In the genomic region with DNA sequence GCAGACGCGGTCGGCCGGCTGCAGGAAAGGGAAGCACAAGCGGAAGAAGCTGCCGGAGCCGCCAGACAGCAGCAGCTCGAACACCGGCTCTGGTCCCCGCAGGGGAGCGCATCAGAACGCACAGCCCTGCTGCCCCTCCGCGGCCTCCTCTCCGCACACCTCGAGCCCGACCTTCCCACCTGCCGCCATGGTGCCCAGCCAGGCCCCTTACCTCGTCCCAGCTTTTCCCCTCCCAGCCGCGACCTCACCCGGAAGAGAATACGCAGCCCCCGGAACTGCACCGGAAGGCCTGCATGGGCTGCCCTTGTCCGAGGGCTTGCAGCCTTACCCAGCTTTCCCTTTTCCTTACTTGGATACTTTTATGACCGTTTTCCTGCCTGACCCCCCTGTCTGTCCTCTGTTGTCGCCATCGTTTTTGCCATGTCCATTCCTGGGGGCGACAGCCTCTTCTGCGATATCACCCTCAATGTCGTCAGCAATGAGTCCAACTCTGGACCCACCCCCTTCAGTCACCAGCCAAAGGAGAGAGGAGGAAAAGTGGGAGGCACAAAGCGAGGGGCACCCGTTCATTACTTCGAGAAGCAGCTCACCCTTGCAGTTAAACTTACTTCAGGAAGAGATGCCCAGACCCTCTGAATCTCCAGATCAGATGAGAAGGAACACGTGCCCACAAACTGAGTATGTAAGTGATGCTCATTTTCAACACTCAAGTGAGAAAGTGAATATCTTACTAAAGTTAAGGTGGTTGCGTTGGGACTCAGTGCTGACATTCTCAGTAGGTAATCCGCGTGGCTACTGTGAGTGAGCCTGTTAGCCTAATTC, we compare ENCODE assay signal across 1 cellular context.
A peak's percentile ranks its signal among the peaks of the same experiment; 100 is the strongest.
TF ChIP-seq lines count a peak whose summit lies in the region.

No MANE protein-coding gene starts in this region.

TF ChIP-seq in K562, 482 proteins besides CTCF, POLR2A, EP300 and RAD21 (continued from another document and continues in another):
- TF ChIP-seq, protein P1, sequence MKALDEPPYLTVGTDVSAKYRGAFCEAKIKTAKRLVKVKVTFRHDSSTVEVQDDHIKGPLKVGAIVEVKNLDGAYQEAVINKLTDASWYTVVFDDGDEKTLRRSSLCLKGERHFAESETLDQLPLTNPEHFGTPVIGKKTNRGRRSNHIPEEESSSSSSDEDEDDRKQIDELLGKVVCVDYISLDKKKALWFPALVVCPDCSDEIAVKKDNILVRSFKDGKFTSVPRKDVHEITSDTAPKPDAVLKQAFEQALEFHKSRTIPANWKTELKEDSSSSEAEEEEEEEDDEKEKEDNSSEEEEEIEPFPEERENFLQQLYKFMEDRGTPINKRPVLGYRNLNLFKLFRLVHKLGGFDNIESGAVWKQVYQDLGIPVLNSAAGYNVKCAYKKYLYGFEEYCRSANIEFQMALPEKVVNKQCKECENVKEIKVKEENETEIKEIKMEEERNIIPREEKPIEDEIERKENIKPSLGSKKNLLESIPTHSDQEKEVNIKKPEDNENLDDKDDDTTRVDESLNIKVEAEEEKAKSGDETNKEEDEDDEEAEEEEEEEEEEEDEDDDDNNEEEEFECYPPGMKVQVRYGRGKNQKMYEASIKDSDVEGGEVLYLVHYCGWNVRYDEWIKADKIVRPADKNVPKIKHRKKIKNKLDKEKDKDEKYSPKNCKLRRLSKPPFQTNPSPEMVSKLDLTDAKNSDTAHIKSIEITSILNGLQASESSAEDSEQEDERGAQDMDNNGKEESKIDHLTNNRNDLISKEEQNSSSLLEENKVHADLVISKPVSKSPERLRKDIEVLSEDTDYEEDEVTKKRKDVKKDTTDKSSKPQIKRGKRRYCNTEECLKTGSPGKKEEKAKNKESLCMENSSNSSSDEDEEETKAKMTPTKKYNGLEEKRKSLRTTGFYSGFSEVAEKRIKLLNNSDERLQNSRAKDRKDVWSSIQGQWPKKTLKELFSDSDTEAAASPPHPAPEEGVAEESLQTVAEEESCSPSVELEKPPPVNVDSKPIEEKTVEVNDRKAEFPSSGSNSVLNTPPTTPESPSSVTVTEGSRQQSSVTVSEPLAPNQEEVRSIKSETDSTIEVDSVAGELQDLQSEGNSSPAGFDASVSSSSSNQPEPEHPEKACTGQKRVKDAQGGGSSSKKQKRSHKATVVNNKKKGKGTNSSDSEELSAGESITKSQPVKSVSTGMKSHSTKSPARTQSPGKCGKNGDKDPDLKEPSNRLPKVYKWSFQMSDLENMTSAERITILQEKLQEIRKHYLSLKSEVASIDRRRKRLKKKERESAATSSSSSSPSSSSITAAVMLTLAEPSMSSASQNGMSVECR (CRISPR knock-in tag; IDR thresholded peaks at IDR 0.05), result no peak
- no peak for TF ChIP-seq FOXP1 (CRISPR knock-in tag; IDR thresholded peaks at IDR 0.05)
- peak; percentile 30 for TF ChIP-seq SAP30 (IDR thresholded peaks at IDR 0.05; ENCODE audit: borderline replicate concordance, insufficient read depth, low read depth, low read length, poor library complexity, severe bottlenecking)
- TF ChIP-seq ZC3H8 (IDR thresholded peaks at IDR 0.05), result 0 out of 2 replicates have a peak, but pooled peaks have one; percentile 45
- TF ChIP-seq ZNF551 (CRISPR knock-in tag; IDR thresholded peaks at IDR 0.05), result no peak
- peak; percentile 100 for TF ChIP-seq ZFX (CRISPR knock-in tag; IDR thresholded peaks at IDR 0.05)
- TF ChIP-seq COPS2 (conservative IDR thresholded peaks at IDR 0.05), result no peak
- TF ChIP-seq CGGBP1 (CRISPR knock-in tag; IDR thresholded peaks at IDR 0.05), result no peak
- peak; percentile 63 for TF ChIP-seq TAF7 (tag; IDR thresholded peaks at IDR 0.05)
- peak; percentile 40 for TF ChIP-seq NFIC (IDR thresholded peaks at IDR 0.05)
- TF ChIP-seq NFE2L1 (tag; IDR thresholded peaks at IDR 0.05; ENCODE audit: borderline replicate concordance, low read depth), result no peak
- TF ChIP-seq, protein P2, sequence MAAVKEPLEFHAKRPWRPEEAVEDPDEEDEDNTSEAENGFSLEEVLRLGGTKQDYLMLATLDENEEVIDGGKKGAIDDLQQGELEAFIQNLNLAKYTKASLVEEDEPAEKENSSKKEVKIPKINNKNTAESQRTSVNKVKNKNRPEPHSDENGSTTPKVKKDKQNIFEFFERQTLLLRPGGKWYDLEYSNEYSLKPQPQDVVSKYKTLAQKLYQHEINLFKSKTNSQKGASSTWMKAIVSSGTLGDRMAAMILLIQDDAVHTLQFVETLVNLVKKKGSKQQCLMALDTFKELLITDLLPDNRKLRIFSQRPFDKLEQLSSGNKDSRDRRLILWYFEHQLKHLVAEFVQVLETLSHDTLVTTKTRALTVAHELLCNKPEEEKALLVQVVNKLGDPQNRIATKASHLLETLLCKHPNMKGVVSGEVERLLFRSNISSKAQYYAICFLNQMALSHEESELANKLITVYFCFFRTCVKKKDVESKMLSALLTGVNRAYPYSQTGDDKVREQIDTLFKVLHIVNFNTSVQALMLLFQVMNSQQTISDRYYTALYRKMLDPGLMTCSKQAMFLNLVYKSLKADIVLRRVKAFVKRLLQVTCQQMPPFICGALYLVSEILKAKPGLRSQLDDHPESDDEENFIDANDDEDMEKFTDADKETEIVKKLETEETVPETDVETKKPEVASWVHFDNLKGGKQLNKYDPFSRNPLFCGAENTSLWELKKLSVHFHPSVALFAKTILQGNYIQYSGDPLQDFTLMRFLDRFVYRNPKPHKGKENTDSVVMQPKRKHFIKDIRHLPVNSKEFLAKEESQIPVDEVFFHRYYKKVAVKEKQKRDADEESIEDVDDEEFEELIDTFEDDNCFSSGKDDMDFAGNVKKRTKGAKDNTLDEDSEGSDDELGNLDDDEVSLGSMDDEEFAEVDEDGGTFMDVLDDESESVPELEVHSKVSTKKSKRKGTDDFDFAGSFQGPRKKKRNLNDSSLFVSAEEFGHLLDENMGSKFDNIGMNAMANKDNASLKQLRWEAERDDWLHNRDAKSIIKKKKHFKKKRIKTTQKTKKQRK (IDR thresholded peaks at IDR 0.05; ENCODE audit: borderline replicate concordance, low read depth, low read length), result no peak
- TF ChIP-seq, protein P3, sequence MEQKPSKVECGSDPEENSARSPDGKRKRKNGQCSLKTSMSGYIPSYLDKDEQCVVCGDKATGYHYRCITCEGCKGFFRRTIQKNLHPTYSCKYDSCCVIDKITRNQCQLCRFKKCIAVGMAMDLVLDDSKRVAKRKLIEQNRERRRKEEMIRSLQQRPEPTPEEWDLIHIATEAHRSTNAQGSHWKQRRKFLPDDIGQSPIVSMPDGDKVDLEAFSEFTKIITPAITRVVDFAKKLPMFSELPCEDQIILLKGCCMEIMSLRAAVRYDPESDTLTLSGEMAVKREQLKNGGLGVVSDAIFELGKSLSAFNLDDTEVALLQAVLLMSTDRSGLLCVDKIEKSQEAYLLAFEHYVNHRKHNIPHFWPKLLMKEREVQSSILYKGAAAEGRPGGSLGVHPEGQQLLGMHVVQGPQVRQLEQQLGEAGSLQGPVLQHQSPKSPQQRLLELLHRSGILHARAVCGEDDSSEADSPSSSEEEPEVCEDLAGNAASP (IDR thresholded peaks at IDR 0.05), result no peak
- no peak for TF ChIP-seq ZKSCAN8 (CRISPR knock-in tag; IDR thresholded peaks at IDR 0.05)
- TF ChIP-seq TEAD1 (CRISPR knock-in tag; IDR thresholded peaks at IDR 0.05), result 0 out of 4 replicates have a peak, but pooled peaks of 1 of the 2 experiments have one; percentile 51
- no peak for TF ChIP-seq ZNF57 (CRISPR knock-in tag; IDR thresholded peaks at IDR 0.05)
- no peak for TF ChIP-seq FOXA1 (IDR thresholded peaks at IDR 0.05; ENCODE audit: borderline replicate concordance)
- TF ChIP-seq PHF20 (IDR thresholded peaks at IDR 0.05; ENCODE audit: partially characterized antibody), result peak; percentile 99
- TF ChIP-seq ZNF407 (IDR thresholded peaks at IDR 0.05; ENCODE audit: low read depth), result no peak
- TF ChIP-seq L3MBTL2 (IDR thresholded peaks at IDR 0.05), result peak; percentile 68
- TF ChIP-seq MXD1 (CRISPR knock-in tag; IDR thresholded peaks at IDR 0.05; ENCODE audit: borderline replicate concordance, poor library complexity, severe bottlenecking), result no peak
- TF ChIP-seq MTA1 (IDR thresholded peaks at IDR 0.05; ENCODE audit: borderline replicate concordance), result peak; percentile 59
- TF ChIP-seq ZZZ3 (IDR thresholded peaks at IDR 0.05), result 0 out of 2 replicates have a peak, but pooled peaks have one; percentile 52
- TF ChIP-seq EP400 (IDR thresholded peaks at IDR 0.05), result peak; percentile 94
- no peak; the same call in 1 of the 2 replicates for TF ChIP-seq SP1 (CRISPR knock-in tag; IDR thresholded peaks at IDR 0.05)
- TF ChIP-seq RBM34 (IDR thresholded peaks at IDR 0.05; ENCODE audit: borderline replicate concordance, insufficient read depth, low read length), result no peak
- TF ChIP-seq ZNF766 (CRISPR knock-in tag; conservative IDR thresholded peaks at IDR 0.05), result peak; percentile 73; the same call in 1 of the 2 replicates
- no peak for TF ChIP-seq ZNF217 (CRISPR knock-in tag; IDR thresholded peaks at IDR 0.05)
- no peak for TF ChIP-seq HES1 (IDR thresholded peaks at IDR 0.05; ENCODE audit: low read depth)
- no peak for TF ChIP-seq SLC30A9 (CRISPR knock-in tag; IDR thresholded peaks at IDR 0.05)
